Comparison of ENCODE assay signal across 32 cellular contexts in genomic region chr14:45066667-45067066, GRCh38.
"Had no signal": no experiment of that assay in that cellular context is flagged by ENCODE, and none has a peak within 500 bp of the region (broad histone marks: within the 10 kb centered on the region; RNA-seq: fewer than 3 reads in every experiment).

No MANE protein-coding gene starts in this region.

- DNase-seq: activated B cell treated with CpG ODN at 0.5 μM for 24 hours; activated CD4-positive, alpha-beta T cell treated with anti-CD3 and anti-CD28 coated beads for 48 hours; activated CD4-positive, alpha-beta T cell treated with anti-CD3 and anti-CD28 coated beads, Interleukin-2, amount 50 U/mL, for 1 hour; activated CD4-positive, alpha-beta T cell treated with anti-CD3 and anti-CD28 coated beads, Interleukin-2, amount 50 U/mL, for 48 hours; activated CD8-positive, alpha-beta memory T cell treated with anti-CD3 and anti-CD28 coated beads for 24 hours; activated CD8-positive, alpha-beta T cell treated with anti-CD3 and anti-CD28 coated beads for 36 hours; activated effector memory CD4-positive, alpha-beta T cell treated with Interleukin-2 at 50 U/mL for 16 hours; activated gamma-delta T cell treated with Interleukin-2 at 50 U/mL for 16 hours; activated naive CD4-positive, alpha-beta T cell treated with anti-CD3 and anti-CD28 coated beads, Interleukin-2, amount 50 U/mL, for 16 hours; activated naive CD4-positive, alpha-beta T cell treated with Interleukin-2 at 50 U/mL for 16 hours; activated T-cell treated with anti-CD3 and anti-CD28 coated beads, Interleukin-2, amount 50 U/mL, for 4 hours; amniotic stem cell; anterior cingulate cortex; brain microvascular endothelial cell; caudate nucleus; cortex of kidney; dermis blood vessel endothelial cell; effector CD8-positive, alpha-beta T cell; erythroblast; foreskin keratinocyte; gastrocnemius medialis; glutamatergic neuron; T-helper 1 cell; T-helper 17 cell; T1000 had no signal

- ATAC-seq: activated CD4-positive, CD25-positive, alpha-beta regulatory T cell treated with anti-CD3 and anti-CD28 coated beads, Interleukin-2, amount 50 U/mL, for 24 hours; activated CD8-positive, alpha-beta T cell treated with anti-CD3 and anti-CD28 coated beads for 36 hours; activated T-cell treated with anti-CD3 and anti-CD28 coated beads, Interleukin-2, amount 50 U/mL, for 4 hours; activated T-helper 17 cell treated with anti-CD3 and anti-CD28 coated beads, Interleukin-2, amount 50 U/mL, for 72 hours; foreskin keratinocyte; T-helper 17 cell had no signal

- H3K4me3 ChIP-seq: esophagus muscularis mucosa, gastrocnemius medialis had no signal

- FAIRE-seq: astrocyte, bronchial epithelial cell, colon had no signal

- H3K4me1 ChIP-seq: foreskin keratinocyte had no signal

- H3K27ac ChIP-seq: brain microvascular endothelial cell, foreskin keratinocyte, VCaP had no signal

- H3K36me3 ChIP-seq: brain microvascular endothelial cell, gastrocnemius medialis had no signal

- H3K9me3 ChIP-seq: esophagus muscularis mucosa, gastrocnemius medialis had no signal

- H3K27me3 ChIP-seq: brain microvascular endothelial cell, esophagus muscularis mucosa, foreskin keratinocyte, gastrocnemius medialis had no signal
